ENCODE assay signal across 21 cellular contexts in genomic region chr22:21041937-21042336, GRCh38. TPM values are rescaled to one million over a fixed set of nuclear protein-coding genes. Genes with fewer than 3 reads are reported as not detected.
A peak's percentile ranks its signal among the peaks of the same experiment; 100 is the strongest.
DNase-seq lines count a peak whose midpoint lies in the region; ATAC-seq and TF ChIP-seq lines count a peak whose summit lies in the region.
"Had no signal": no experiment of that assay in that cellular context is flagged by ENCODE, and none has a peak within 500 bp of the region (broad histone marks: within the 10 kb centered on the region; RNA-seq: fewer than 3 reads in every experiment).

No MANE protein-coding gene starts in this region.

- H3K9me3 ChIP-seq in MG63 (no peaks in the 10 kb centered on the region), lower lobe of right lung (no peaks in the 10 kb centered on the region)
- H3K9me3 ChIP-seq in CD8-positive, alpha-beta memory T cell (ENCODE audit: low read length) = no peaks in the 10 kb centered on the region
- H3K9me3 ChIP-seq: stomach, vagina had no signal

- H3K4me3 ChIP-seq in MG63 (no peak overlapping the region), lower lobe of right lung (no peak overlapping the region)
- H3K4me3 ChIP-seq in CD8-positive, alpha-beta memory T cell (ENCODE audit: low read length) = no peak overlapping the region
- H3K4me3 ChIP-seq: stomach, vagina had no signal

- H3K4me1 ChIP-seq in lower lobe of right lung = peaks cover 21% of the 10 kb centered on the region
- H3K4me1 ChIP-seq in CD8-positive, alpha-beta memory T cell (ENCODE audit: insufficient read depth, low read length) = peaks cover 20% of the 10 kb centered on the region

- H3K36me3 Mint-ChIP-seq in chondrocyte (ENCODE audit: low read depth) = no peaks in the 10 kb centered on the region
- no peaks in the 10 kb centered on the region for H3K36me3 Mint-ChIP-seq in CD8-positive, alpha-beta memory T cell
- H3K36me3 Mint-ChIP-seq: CD8-positive, alpha-beta T cell had no signal

- peaks cover 65% of the 10 kb centered on the region for H3K4me1 Mint-ChIP-seq in chondrocyte (ENCODE audit: low read depth)
- peaks cover 19 to 28% (median 26%) of the 10 kb centered on the region in 3 donors for H3K4me1 Mint-ChIP-seq in CD8-positive, alpha-beta memory T cell

- H3K27me3 ChIP-seq in MG63 = no peaks in the 10 kb centered on the region
- peaks cover 3% of the 10 kb centered on the region for H3K27me3 ChIP-seq in lower lobe of right lung (ENCODE audit: low read depth)
- H3K27me3 ChIP-seq in CD8-positive, alpha-beta memory T cell (ENCODE audit: insufficient read depth, low read length, poor library complexity, severe bottlenecking) = peaks cover 9% of the 10 kb centered on the region
- H3K27me3 ChIP-seq: vagina had no signal

- DNase-seq in Daoy (ENCODE audit: low read depth) (peak; percentile 67), MG63 (peak; percentile 37), chondrocyte (ENCODE audit: low spot score) (no peak), lower lobe of right lung (peak; percentile 17), NCI-H2171 (lab: John Stamatoyannopoulos, UW) (no peak), NCI-H524 (lab: John Stamatoyannopoulos, UW) (no peak), NOMO-1 (lab: John Stamatoyannopoulos, UW; ENCODE audit: unreplicated experiment in 2 of 2) (no peak)
- DNase-seq in CD8-positive, alpha-beta memory T cell = no peak
- DNase-seq: activated B cell treated with CpG ODN at 0.5 μM for 24 hours; activated effector memory CD4-positive, alpha-beta T cell treated with Interleukin-2 at 50 U/mL for 16 hours; CD8-positive, alpha-beta T cell; foreskin melanocyte; NCI-H1092 treated with DMSO at 0.1 percent for 48 hours; retina; stomach; T-helper 1 cell had no signal

- H3K27ac ChIP-seq in lower lobe of right lung = no peak overlapping the region
- H3K27ac ChIP-seq in CD8-positive, alpha-beta memory T cell (ENCODE audit: low read depth, low read length) = no peak overlapping the region
- H3K27ac ChIP-seq: stomach, vagina had no signal

- CTCF ChIA-PET in CD8-positive, alpha-beta memory T cell (lab: Charles Lee) = no interaction called here

- no peak for TF ChIP-seq CTCF in chondrocyte (IDR thresholded peaks at IDR 0.05)
- no peak for TF ChIP-seq CTCF in lower lobe of right lung (IDR thresholded peaks at IDR 0.05)

- H3K27me3 Mint-ChIP-seq in chondrocyte (ENCODE audit: low read depth) = no peaks in the 10 kb centered on the region
- peaks cover 14 to 39% of the 10 kb centered on the region in 2 donors for H3K27me3 Mint-ChIP-seq in CD8-positive, alpha-beta memory T cell

- no peak overlapping the region for H3K4me3 Mint-ChIP-seq in chondrocyte (ENCODE audit: unreplicated experiment)
- H3K4me3 Mint-ChIP-seq in CD8-positive, alpha-beta memory T cell = no peak overlapping the region
- H3K4me3 Mint-ChIP-seq: activated B cell treated with CpG ODN at 0.5 μM for 24 hours; CD8-positive, alpha-beta T cell; nephron had no signal

- intact Hi-C loops in lower lobe of right lung (cut with DNase I) = no loop called here

- no peaks in the 10 kb centered on the region for H3K36me3 ChIP-seq in MG63
- H3K36me3 ChIP-seq in lower lobe of right lung = no peaks in the 10 kb centered on the region
- no peaks in the 10 kb centered on the region for H3K36me3 ChIP-seq in CD8-positive, alpha-beta memory T cell (ENCODE audit: insufficient read depth, low read length)
- H3K36me3 ChIP-seq: stomach, vagina had no signal

- H3K27ac Mint-ChIP-seq in chondrocyte (ENCODE audit: unreplicated experiment) = peak overlapping the region; percentile 91
- H3K27ac Mint-ChIP-seq in CD8-positive, alpha-beta memory T cell = no peak overlapping the region
- H3K27ac Mint-ChIP-seq: activated B cell treated with CpG ODN at 0.5 μM for 24 hours; CD8-positive, alpha-beta T cell; nephron had no signal

- H3K9me3 Mint-ChIP-seq in chondrocyte (ENCODE audit: low read depth) = no peaks in the 10 kb centered on the region
- no peaks in the 10 kb centered on the region for H3K9me3 Mint-ChIP-seq in CD8-positive, alpha-beta memory T cell
- H3K9me3 Mint-ChIP-seq: activated B cell treated with CpG ODN at 0.5 μM for 24 hours; CD8-positive, alpha-beta T cell; nephron had no signal

- no peak for ATAC-seq in lower lobe of right lung
- ATAC-seq: CD8-positive, alpha-beta T cell had no signal

- POLR2A ChIA-PET in CD8-positive, alpha-beta memory T cell (lab: Charles Lee) = no interaction called here

RNA-seq across cellular contexts. Expression of gene LRRC74B, which starts 3.8 kb away (rescaled TPM):
- total RNA-seq in Daoy (2014; rRNA removed; shearing (Covaris generic)) = not detected in 2 replicates
- not detected in 2 replicates for total RNA-seq in MG63 (2014; rRNA removed; shearing (Covaris generic); ENCODE audit: low replicate concordance)
- total RNA-seq in chondrocyte (not detected in 3 replicates), lower lobe of right lung (3.6 TPM)
- total RNA-seq in CD8-positive, alpha-beta memory T cell = not detected
- not detected for polyA plus RNA-seq in CD8-positive, alpha-beta memory T cell
- total RNA-seq: activated B cell treated with CpG ODN at 0.5 μM for 24 hours; activated CD8-positive, alpha-beta memory T cell treated with anti-CD3 and anti-CD28 coated beads for 36 hours; CD8-positive, alpha-beta T cell; lung microvascular endothelial cell; stomach; vagina had no signal
- polyA plus RNA-seq: AG04450, stomach had no signal

RNA-seq across cellular contexts. Expression of gene SLC7A4, which starts 9.6 kb away (rescaled TPM):
- not detected in 2 replicates for total RNA-seq in Daoy (2014; rRNA removed; shearing (Covaris generic))
- not detected in 2 replicates for total RNA-seq in MG63 (2014; rRNA removed; shearing (Covaris generic); ENCODE audit: low replicate concordance)
- total RNA-seq in chondrocyte (0.22 to 0.28 TPM in 2 of 3 replicates, not detected in the other), lower lobe of right lung (0.47 TPM)
- total RNA-seq in CD8-positive, alpha-beta memory T cell = under 1 TPM; 0.13 to 0.37 TPM
- 0.82 TPM for polyA plus RNA-seq in CD8-positive, alpha-beta memory T cell
- total RNA-seq: activated B cell treated with CpG ODN at 0.5 μM for 24 hours; CD8-positive, alpha-beta T cell; lung microvascular endothelial cell had no signal

RNA-seq across cellular contexts. Expression of gene P2RX6, which starts 27.0 kb away (rescaled TPM):
- 1.3 and 1.6 TPM in 2 replicates for total RNA-seq in Daoy (2014; rRNA removed; shearing (Covaris generic))
- 1.1 and 10.0 TPM in 2 replicates for total RNA-seq in MG63 (2014; rRNA removed; shearing (Covaris generic); ENCODE audit: low replicate concordance)
- total RNA-seq in chondrocyte = 2.1 to 4.9 TPM (median 2.2 TPM) in 3 replicates
- 2.1 TPM for total RNA-seq in lower lobe of right lung
- total RNA-seq in CD8-positive, alpha-beta memory T cell = under 1 TPM; 0.24 to 0.35 TPM
- 0.33 TPM for polyA plus RNA-seq in CD8-positive, alpha-beta memory T cell
- total RNA-seq: lung microvascular endothelial cell had no signal

RNA-seq across cellular contexts. Expression of gene THAP7, which starts 40.0 kb away (rescaled TPM):
- 42.3 and 58.3 TPM in 2 replicates for total RNA-seq in Daoy (2014; rRNA removed; shearing (Covaris generic))
- total RNA-seq in MG63 (2014; rRNA removed; shearing (Covaris generic); ENCODE audit: low replicate concordance) = 33.8 and 46.5 TPM in 2 replicates
- total RNA-seq in chondrocyte (15.7 to 22.5 TPM (median 17.2 TPM) in 3 replicates), lower lobe of right lung (24.3 TPM)
- 10 to 100 TPM; 43.9 TPM for total RNA-seq in CD8-positive, alpha-beta memory T cell
- 42.8 TPM for polyA plus RNA-seq in CD8-positive, alpha-beta memory T cell

RNA-seq across cellular contexts. Expression of gene LZTR1, which starts 59.8 kb away (rescaled TPM):
- 19.1 and 22.9 TPM in 2 replicates for total RNA-seq in Daoy (2014; rRNA removed; shearing (Covaris generic))
- total RNA-seq in MG63 (2014; rRNA removed; shearing (Covaris generic); ENCODE audit: low replicate concordance) = 21.2 and 25.3 TPM in 2 replicates
- total RNA-seq in chondrocyte = 86.4 to 103 TPM (median 87.0 TPM) in 3 replicates
- total RNA-seq in lower lobe of right lung = 51.6 TPM
- 10 to 100 TPM; 75.0 to 78.7 TPM for total RNA-seq in CD8-positive, alpha-beta memory T cell
- 17.1 TPM for polyA plus RNA-seq in CD8-positive, alpha-beta memory T cell

Comparison
In these comparisons a context has a peak if more than half of its experiments do, and no peak if none do; other contexts are left out.
1. DNase-seq: peak in Daoy (single experiment), MG63 (single experiment) and lower lobe of right lung (single experiment); none in chondrocyte (single experiment), NCI-H2171 (single experiment), NCI-H524 (0 of 2), CD8-positive, alpha-beta memory T cell (0 of 5) and NOMO-1 (0 of 2).